Comparison of ENCODE assay signal across 9 cellular contexts in the genomic region with DNA sequence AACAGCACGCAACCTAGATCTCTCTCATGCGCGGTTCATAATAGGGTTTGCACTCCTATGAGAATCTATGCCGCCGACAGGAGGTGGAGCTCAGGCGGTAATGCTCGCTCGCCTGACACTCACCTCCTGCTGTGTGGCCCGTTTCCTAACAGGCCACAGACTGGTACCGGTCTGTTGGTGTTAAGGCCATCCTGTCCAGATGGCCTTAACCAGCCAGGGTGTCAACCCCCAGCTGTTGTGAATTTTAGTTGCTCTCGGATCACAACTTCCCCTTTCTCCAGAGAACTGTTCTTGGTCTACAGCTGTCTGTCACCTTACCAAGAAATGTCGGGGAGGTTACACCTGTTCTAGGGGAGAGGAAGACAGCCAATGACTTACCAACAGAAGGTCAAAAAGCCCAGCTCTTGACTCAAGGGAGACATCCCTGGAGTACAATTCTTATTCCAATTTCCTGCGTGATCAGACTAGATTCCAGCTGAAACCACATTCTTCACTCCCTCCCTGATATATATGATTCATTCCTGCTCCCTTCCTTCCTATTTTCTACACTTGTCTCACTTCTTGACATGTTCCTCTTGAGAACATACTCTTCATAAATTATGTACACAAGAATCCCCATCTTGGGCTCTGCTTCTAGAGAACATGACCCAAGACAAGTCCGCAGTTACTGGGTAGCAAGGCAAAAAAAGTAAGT. TPM values are rescaled to one million over a fixed set of nuclear protein-coding genes. Genes with fewer than 3 reads are reported as not detected.
DNase-seq lines count a peak whose midpoint lies in the region; ATAC-seq, FAIRE-seq and TF ChIP-seq lines count a peak whose summit lies in the region.
"Had no signal": no experiment of that assay in that cellular context is flagged by ENCODE, and none has a peak within 500 bp of the region (broad histone marks: within the 10 kb centered on the region; RNA-seq: fewer than 3 reads in every experiment).

No MANE protein-coding gene starts in this region.

- H3K27ac Mint-ChIP-seq in CD4-positive, alpha-beta memory T cell = no peak overlapping the region
- H3K27ac Mint-ChIP-seq: activated naive CD4-positive, alpha-beta T cell treated with anti-CD3 and anti-CD28 coated beads, Interleukin-2, amount 50 U/mL, for 72 hours had no signal

- no peaks in the 10 kb centered on the region for H4K20me1 ChIP-seq in keratinocyte (ENCODE audit: control insufficient read depth, extremely low read depth, insufficient read depth, low read length)

- H3K9me3 ChIP-seq in keratinocyte (ENCODE audit: control insufficient read depth, low read depth, low read length) = no peaks in the 10 kb centered on the region
- no peaks in the 10 kb centered on the region for H3K9me3 ChIP-seq in CD4-positive, alpha-beta memory T cell (ENCODE audit: control insufficient read depth in 1 of 2, low read length in 2 of 2)

- H3K4me1 ChIP-seq in keratinocyte (ENCODE audit: control insufficient read depth, extremely low read depth, insufficient read depth, low read length) = peaks cover 2% of the 10 kb centered on the region
- H3K4me1 ChIP-seq in CD4-positive, alpha-beta memory T cell (ENCODE audit: insufficient read depth, low read length) = no peaks in the 10 kb centered on the region

- CTCF ChIA-PET in CD4-positive, alpha-beta memory T cell (lab: Charles Lee; ENCODE audit: partially characterized antibody) = no interaction called here

- POLR2A ChIA-PET in CD4-positive, alpha-beta memory T cell (lab: Charles Lee; ENCODE audit: partially characterized antibody) = interaction anchor here (0.6 kb wide), 1 partner anchor 558 kb away, joined by 3 read pairs; no protein-coding TSS in a partner anchor

- peak; percentile 63 for FAIRE-seq in keratinocyte (lab: Jason Lieb, UNC)

- no peak overlapping the region for H3K9ac ChIP-seq in keratinocyte (ENCODE audit: control insufficient read depth, extremely low read depth, insufficient read depth, low read length)

- no peaks in the 10 kb centered on the region for H3K36me3 ChIP-seq in keratinocyte (ENCODE audit: control insufficient read depth in 2 of 2, extremely low read depth in 1 of 2, insufficient read depth in 2 of 2, low read length in 2 of 2)
- no peaks in the 10 kb centered on the region for H3K36me3 ChIP-seq in CD4-positive, alpha-beta memory T cell (ENCODE audit: insufficient read depth, low read length)

- H3K27me3 Mint-ChIP-seq in CD4-positive, alpha-beta memory T cell = peaks cover 0 to 1% of the 10 kb centered on the region in 2 donors

- dilution Hi-C loops in keratinocyte (cut with MboI; ENCODE audit: extremely low pct_ligation_motif_present, low sequenced_read_pairs) = no loop called here

- no peak overlapping the region for H3K4me3 Mint-ChIP-seq in CD4-positive, alpha-beta memory T cell

- H3K4me1 Mint-ChIP-seq in CD4-positive, alpha-beta memory T cell = peaks cover 0 to 1% (median 0%) of the 10 kb centered on the region in 4 donors

- H3K9me3 Mint-ChIP-seq in CD4-positive, alpha-beta memory T cell = no peaks in the 10 kb centered on the region
- H3K9me3 Mint-ChIP-seq: activated naive CD4-positive, alpha-beta T cell treated with anti-CD3 and anti-CD28 coated beads, Interleukin-2, amount 50 U/mL, for 72 hours had no signal

- H3K4me2 ChIP-seq in keratinocyte (ENCODE audit: control insufficient read depth, extremely low read depth, insufficient read depth, low read depth, low read length) = no peak overlapping the region

- no peak for TF ChIP-seq CTCF in keratinocyte (optimal IDR thresholded peaks at IDR 0.05 in 1 of 3, IDR thresholded peaks at IDR 0.05 in 1 of 3, conservative IDR thresholded peaks at IDR 0.05 in 1 of 3; ENCODE audit: extremely low read depth in 1 of 3, insufficient read depth in 2 of 3, low read length in 3 of 3)

- H3K4me3 ChIP-seq in keratinocyte (ENCODE audit: control insufficient read depth in 2 of 3, extremely low read depth in 1 of 3, insufficient read depth in 2 of 3, low read depth in 1 of 3, low read length in 3 of 3) = no peak overlapping the region
- H3K4me3 ChIP-seq in CD4-positive, alpha-beta memory T cell (ENCODE audit: low read length in 2 of 2) = no peak overlapping the region

- intact Hi-C loops in CD4-positive, alpha-beta memory T cell (cut with micrococcal nuclease) = no loop called here

- no peaks in the 10 kb centered on the region for H3K36me3 Mint-ChIP-seq in CD4-positive, alpha-beta memory T cell
- H3K36me3 Mint-ChIP-seq: activated naive CD4-positive, alpha-beta T cell treated with anti-CD3 and anti-CD28 coated beads, Interleukin-2, amount 50 U/mL, for 72 hours had no signal

- H3K79me2 ChIP-seq in keratinocyte (ENCODE audit: control insufficient read depth, insufficient read depth, low read length) = no peaks in the 10 kb centered on the region

- H3K27me3 ChIP-seq in keratinocyte (ENCODE audit: control insufficient read depth, extremely low read depth, insufficient read depth, low read length) = no peaks in the 10 kb centered on the region
- no peaks in the 10 kb centered on the region for H3K27me3 ChIP-seq in CD4-positive, alpha-beta memory T cell (ENCODE audit: insufficient read depth, low read length)

- peak; percentile 92 for ATAC-seq in GM18517 (IDR thresholded peaks at IDR 0.05; ENCODE audit: unreplicated experiment)
- ATAC-seq in GM21786 (IDR thresholded peaks at IDR 0.05; ENCODE audit: unreplicated experiment) = peak; percentile 81
- ATAC-seq: activated naive CD4-positive, alpha-beta T cell treated with anti-CD3 and anti-CD28 coated beads, Interleukin-2, amount 50 U/mL, for 72 hours had no signal

- no peak overlapping the region for H3K27ac ChIP-seq in keratinocyte (ENCODE audit: control insufficient read depth, insufficient read depth, low read length)
- no peak overlapping the region for H3K27ac ChIP-seq in CD4-positive, alpha-beta memory T cell (ENCODE audit: low read depth, low read length)

- H2AFZ ChIP-seq in keratinocyte (ENCODE audit: control insufficient read depth, low read length) = no peak overlapping the region

- peak; percentile 88 to 91 for DNase-seq in Kasumi-1 (lab: John Stamatoyannopoulos, UW)
- no peak for DNase-seq in keratinocyte (ENCODE audit: low read depth, low spot score)
- DNase-seq in HPDE6-E6E7 (ENCODE audit: extremely low spot score) = no peak
- no peak for DNase-seq in DMS153 (lab: John Stamatoyannopoulos, UW)
- DNase-seq in T-helper 9 cell = no peak
- DNase-seq in CD4-positive, alpha-beta memory T cell = no peak

- H3K9me1 ChIP-seq in keratinocyte (ENCODE audit: control insufficient read depth, extremely low read depth, insufficient read depth, low read length) = no peaks in the 10 kb centered on the region

RNA-seq across cellular contexts. Expression of gene DNAAF9, which starts 23.1 kb away (rescaled TPM):
- polyA plus RNA-seq in keratinocyte = 8.8 to 9.8 TPM (median 9.2 TPM) in 3 replicates
- 2.8 TPM for polyA plus RNA-seq in keratinocyte (2011; ENCODE audit: low read depth)
- 5.3 and 7.3 TPM in 2 replicates for polyA plus RNA-seq in keratinocyte (2011; cell fraction: cytosol; rRNA removed)
- 26.7 and 29.6 TPM in 2 replicates for polyA plus RNA-seq in keratinocyte (2011; cell fraction: nucleus; rRNA removed)
- 5.3 and 6.0 TPM in 2 replicates for polyA plus RNA-seq in keratinocyte (2012; ENCODE audit: low replicate concordance)
- 8.1 to 18.6 TPM (median 15.2 TPM) in 3 replicates for polyA minus RNA-seq in keratinocyte
- 6.3 TPM for polyA minus RNA-seq in keratinocyte (2011; cell fraction: cytosol; rRNA and poly(A)+ RNA removed)
- 21.4 and 37.3 TPM in 2 replicates for polyA minus RNA-seq in keratinocyte (2011; cell fraction: nucleus; rRNA and poly(A)+ RNA removed)
- total RNA-seq in CD4-positive, alpha-beta memory T cell = 1 to 10 TPM; 5.6 to 6.1 TPM
- polyA plus RNA-seq in CD4-positive, alpha-beta memory T cell = 1 to 10 TPM in 1 of 2 donors, under 1 TPM in 1; 0.72 to 1.6 TPM

RNA-seq across cellular contexts. Expression of gene ATRN, which starts 40.3 kb away (rescaled TPM):
- polyA plus RNA-seq in keratinocyte = 46.9 to 61.1 TPM (median 49.9 TPM) in 3 replicates
- 10.8 TPM for polyA plus RNA-seq in keratinocyte (2011; ENCODE audit: low read depth)
- 13.6 and 20.8 TPM in 2 replicates for polyA plus RNA-seq in keratinocyte (2011; cell fraction: cytosol; rRNA removed)
- polyA plus RNA-seq in keratinocyte (2011; cell fraction: nucleus; rRNA removed) = 83.1 and 92.8 TPM in 2 replicates
- 19.9 and 32.1 TPM in 2 replicates for polyA plus RNA-seq in keratinocyte (2012; ENCODE audit: low replicate concordance)
- 64.3 to 134 TPM (median 123 TPM) in 3 replicates for polyA minus RNA-seq in keratinocyte
- polyA minus RNA-seq in keratinocyte (2011; cell fraction: cytosol; rRNA and poly(A)+ RNA removed) = 34.5 TPM
- polyA minus RNA-seq in keratinocyte (2011; cell fraction: nucleus; rRNA and poly(A)+ RNA removed) = 131 and 243 TPM in 2 replicates
- 10 to 100 TPM; 12.4 to 12.5 TPM for total RNA-seq in CD4-positive, alpha-beta memory T cell
- 1 to 10 TPM; 4.0 to 7.8 TPM for polyA plus RNA-seq in CD4-positive, alpha-beta memory T cell

Comparison
In these comparisons a context has a peak if more than half of its experiments do, and no peak if none do; other contexts are left out.
1. DNase-seq: peak in Kasumi-1 (2 of 2); none in keratinocyte (single experiment), HPDE6-E6E7 (single experiment), DMS153 (single experiment), T-helper 9 cell (single experiment) and CD4-positive, alpha-beta memory T cell (0 of 5).